ENCODE assay signal across 17 cellular contexts in genomic region chr4:54568184-54568583, GRCh38.
A peak's percentile ranks its signal among the peaks of the same experiment; 100 is the strongest.
DNase-seq lines count a peak whose midpoint lies in the region; ATAC-seq, FAIRE-seq and TF ChIP-seq lines count a peak whose summit lies in the region.
"Had no signal": no experiment of that assay in that cellular context is flagged by ENCODE, and none has a peak within 500 bp of the region (broad histone marks: within the 10 kb centered on the region; RNA-seq: fewer than 3 reads in every experiment).

No MANE protein-coding gene starts in this region.

- in situ Hi-C loops in HepG2 (cut with HindIII; ENCODE audit: extremely low pct_ligation_motif_present, low pct_unique_long_range_greater_than_20kb): no loop called here

- no peaks in the 10 kb centered on the region for H4K20me1 ChIP-seq in HepG2 (ENCODE audit: insufficient read depth, low read length)

- TF ChIP-seq RAD21 in HepG2 (CRISPR knock-in tag; IDR thresholded peaks at IDR 0.05): no peak

- no peak overlapping the region for H3K27ac ChIP-seq in HepG2 (ENCODE audit: extremely low read length, insufficient read depth, low read length)
- H3K27ac ChIP-seq: KMS-11, pancreas, WERI-Rb-1 had no signal

- H3K27me3 Mint-ChIP-seq in HFFc6 (ENCODE audit: insufficient read depth): no peaks in the 10 kb centered on the region; the same call in none of the 2 replicates
- H3K27me3 Mint-ChIP-seq: memory B cell had no signal

- POLR2A ChIA-PET in HepG2 (lab: Yijun Ruan, JAX): no interaction called here

- DNase-seq in 8988T (peak; percentile 21), HFFc6 (peak; percentile 88), astrocyte of the hippocampus (ENCODE audit: low read depth, low spot score) (peak; percentile 46), left ventricle myocardium superior (no peak), NCI-H1105 treated with DMSO at 0.1 percent for 48 hours (lab: John Stamatoyannopoulos, UW) (no peak), NCI-H2227 treated with DMSO at 0.1 percent for 48 hours (lab: John Stamatoyannopoulos, UW) (no peak), HepG2 (ENCODE audit: low spot score) (no peak)
- DNase-seq: activated T-cell treated with anti-CD3 and anti-CD28 coated beads, Interleukin-2, amount 50 U/mL, for 1 hour; AML-193; glutamatergic neuron; pancreas; stimulated activated CD4-positive, alpha-beta T cell treated with anti-CD3 and anti-CD28 coated beads, Interleukin-2, amount 100 ng/mL, for 48 hours; WERI-Rb-1 had no signal

- no peaks in the 10 kb centered on the region for H3K36me3 ChIP-seq in HepG2 (replicated peaks in 1 of 2; ENCODE audit: control insufficient read depth in 1 of 2, insufficient read depth in 2 of 2, low read length in 2 of 2)
- H3K36me3 ChIP-seq: pancreas, WERI-Rb-1 had no signal

- H3K9me3 ChIP-seq in HepG2 (ENCODE audit: low read length): no peaks in the 10 kb centered on the region
- H3K9me3 ChIP-seq: pancreas had no signal

- no peaks in the 10 kb centered on the region for H3K36me3 Mint-ChIP-seq in HFFc6 (ENCODE audit: low read depth)
- H3K36me3 Mint-ChIP-seq: memory B cell had no signal

- CTCF ChIA-PET in HepG2 (lab: Yijun Ruan, JAX; ENCODE audit: low intra/inter-chr PET ratio, low total read pairs): no interaction called here

- ATAC-seq in left ventricle myocardium superior: peak; percentile 64
- no peak for ATAC-seq in HG02885 (IDR thresholded peaks at IDR 0.05; ENCODE audit: poor library complexity, unreplicated experiment)
- no peak for ATAC-seq in HepG2

- no peak overlapping the region for H2AFZ ChIP-seq in HepG2 (ENCODE audit: low read length)

- H3K4me1 ChIP-seq in HepG2 (ENCODE audit: insufficient read depth, low read length): no peaks in the 10 kb centered on the region
- H3K4me1 ChIP-seq: pancreas had no signal

- H3K4me3 Mint-ChIP-seq in HFFc6: peak overlapping the region; percentile 18; the same call in 1 of the 2 replicates
- H3K4me3 Mint-ChIP-seq: memory B cell had no signal

- H3K79me2 ChIP-seq in HepG2 (ENCODE audit: insufficient read depth, low read length): no peaks in the 10 kb centered on the region

- H3K9ac ChIP-seq in HepG2 (ENCODE audit: insufficient read depth, low read depth, low read length): no peak overlapping the region
- H3K9ac ChIP-seq: KMS-11 had no signal

- no peak overlapping the region for H3K4me2 ChIP-seq in HepG2 (ENCODE audit: low read depth, low read length)
- H3K4me2 ChIP-seq: KMS-11 had no signal

- intact Hi-C loops in left ventricle myocardium superior (cut with micrococcal nuclease): no loop called here
- intact Hi-C loops in HepG2 (cut with micrococcal nuclease; ENCODE audit: unreplicated experiment): no loop called here

- no peak for TF ChIP-seq POLR2A in HepG2 (IDR thresholded peaks at IDR 0.05; ENCODE audit: insufficient read depth in 1 of 2, low read depth in 2 of 2, low read length in 2 of 2)

- BruUV-seq in HepG2 (replicated peaks; lab: Mats Ljungman, UMichigan): no TSS peak

- no peaks in the 10 kb centered on the region for H3K9me3 Mint-ChIP-seq in HFFc6

- H3K4me1 Mint-ChIP-seq in HFFc6 (ENCODE audit: low read depth): peaks cover 17% of the 10 kb centered on the region
- H3K4me1 Mint-ChIP-seq: memory B cell had no signal

- WGBS in HepG2 (ENCODE audit: low lambda C conversion rate): 6% methylated on average over 3 of the region's 3 CpGs

- no peaks in the 10 kb centered on the region; a peak in 2 of 5 replicates for H3K27me3 ChIP-seq in HepG2 (ENCODE audit: control insufficient read depth in 1 of 2, insufficient read depth in 2 of 2, low read length in 2 of 2)
- H3K27me3 ChIP-seq: pancreas had no signal

- no peak for TF ChIP-seq CTCF in HFFc6 (IDR thresholded peaks at IDR 0.05)
- no peak for TF ChIP-seq CTCF in HepG2 (CRISPR knock-in tag; IDR thresholded peaks at IDR 0.05)

- peak overlapping the region; percentile 81; the same call in 1 of the 2 replicates for H3K27ac Mint-ChIP-seq in HFFc6
- H3K27ac Mint-ChIP-seq: memory B cell had no signal

- TF ChIP-seq EP300 in HepG2 (IDR thresholded peaks at IDR 0.05; ENCODE audit: low read depth in 2 of 2, low read length in 2 of 2): no peak
- TF ChIP-seq EP300 in HepG2 (CRISPR knock-in tag; IDR thresholded peaks at IDR 0.05; ENCODE audit: borderline replicate concordance): no peak

- FAIRE-seq in HepG2 (lab: Jason Lieb, UNC): no peak
- FAIRE-seq: H1, pancreas had no signal

- H3K4me3 ChIP-seq in HepG2 (replicated peaks in 1 of 3; ENCODE audit: insufficient read depth in 1 of 3, low read depth in 2 of 3, low read length in 3 of 3): no peak overlapping the region
- H3K4me3 ChIP-seq: pancreas had no signal

TF ChIP-seq in HepG2, 621 proteins besides CTCF, POLR2A, EP300 and RAD21:
- no peak for TF ChIP-seq RFXANK (CRISPR knock-in tag; IDR thresholded peaks at IDR 0.05)
- TF ChIP-seq SPEN (CRISPR knock-in tag; IDR thresholded peaks at IDR 0.05; ENCODE audit: low read depth): no peak
- no peak for TF ChIP-seq CSRNP2 (CRISPR knock-in tag; conservative IDR thresholded peaks at IDR 0.05; ENCODE audit: low read depth)
- no peak for TF ChIP-seq ZNF615 (CRISPR knock-in tag; IDR thresholded peaks at IDR 0.05; ENCODE audit: borderline replicate concordance)
- no peak for TF ChIP-seq ETV6 (CRISPR knock-in tag; conservative IDR thresholded peaks at IDR 0.05)
- TF ChIP-seq PCBP1 (IDR thresholded peaks at IDR 0.05; ENCODE audit: borderline replicate concordance, low read depth, low read length): no peak
- no peak for TF ChIP-seq ZIK1 (CRISPR knock-in tag; IDR thresholded peaks at IDR 0.05; ENCODE audit: borderline replicate concordance, low read depth)
- no peak for TF ChIP-seq PBX3 (CRISPR knock-in tag; IDR thresholded peaks at IDR 0.05; ENCODE audit: borderline replicate concordance)
- no peak for TF ChIP-seq HMGXB4 (CRISPR knock-in tag; IDR thresholded peaks at IDR 0.05; ENCODE audit: borderline replicate concordance in 1 of 2, low read depth in 1 of 2)
- TF ChIP-seq ZNF546 (CRISPR knock-in tag; conservative IDR thresholded peaks at IDR 0.05): no peak
- TF ChIP-seq TGIF2 (CRISPR knock-in tag; IDR thresholded peaks at IDR 0.05): no peak
- no peak for TF ChIP-seq BRF2 (CRISPR knock-in tag; IDR thresholded peaks at IDR 0.05)
- no peak for TF ChIP-seq ATM (IDR thresholded peaks at IDR 0.05; ENCODE audit: borderline replicate concordance)
- no peak for TF ChIP-seq RFX3 (CRISPR knock-in tag; IDR thresholded peaks at IDR 0.05)
- TF ChIP-seq ZNF543 (CRISPR knock-in tag; IDR thresholded peaks at IDR 0.05): no peak

Comparison
In these comparisons a context has a peak if more than half of its experiments do, and no peak if none do; other contexts are left out.
1. DNase-seq: peak in 8988T (single experiment), HFFc6 (single experiment) and astrocyte of the hippocampus (single experiment); none in left ventricle myocardium superior (single experiment), NCI-H1105 treated with DMSO at 0.1 percent for 48 hours (single experiment), NCI-H2227 treated with DMSO at 0.1 percent for 48 hours (single experiment) and HepG2 (single experiment).